33 cellular contexts compared by ENCODE assay signal in the genomic region with DNA sequence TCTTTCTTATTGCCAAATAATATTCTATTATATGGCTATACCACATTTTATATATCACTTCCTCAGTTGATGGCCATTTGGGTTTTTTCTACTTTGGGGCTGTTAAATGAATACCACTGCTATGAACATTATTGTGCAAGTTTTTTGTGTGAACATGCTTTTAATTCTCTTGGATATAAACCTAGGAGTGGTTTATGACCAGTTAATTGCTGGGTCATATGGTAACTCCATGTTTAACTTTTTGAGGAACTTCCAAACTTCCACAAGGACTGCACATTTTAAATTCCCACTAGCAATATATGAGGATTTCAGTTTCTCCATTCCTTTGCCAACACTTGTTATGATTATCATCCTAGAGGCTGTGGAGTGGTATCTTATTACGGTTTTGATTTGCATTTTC.
"Had no signal": no experiment of that assay in that cellular context is flagged by ENCODE, and none has a peak within 500 bp of the region (broad histone marks: within the 10 kb centered on the region; RNA-seq: fewer than 3 reads in every experiment).

No MANE protein-coding gene starts in this region.

- H3K4me1 ChIP-seq: ascending aorta, colonic mucosa, right atrium auricular region had no signal

- H3K27ac Mint-ChIP-seq: activated naive CD4-positive, alpha-beta T cell treated with anti-CD3 and anti-CD28 coated beads, Interleukin-2, amount 10 ng/mL, durations not matched to agents 7 days and 5 days; activated naive CD8-positive, alpha-beta T cell treated with anti-CD3 and anti-CD28 coated beads, Interleukin-2, amount 10 ng/mL, durations not matched to agents 7 days and 5 days; activated T-helper 1 cell treated with anti-CD3 and anti-CD28 coated beads, Interleukin-12 subunit alpha, Interleukin-12 subunit beta, Interleukin-2, Interleukin-4 antibody, amounts not matched to agents 30 ng/mL and 10 ng/mL and 1 ng/mL, durations not matched to agents 14 hours and 24 hours and 36 hours; memory B cell; natural killer cell; neural progenitor cell; T-helper 1 cell treated with Interleukin-12 subunit alpha and Interleukin-12 subunit beta and Interleukin-4 antibody, amounts not matched to agents 30 μg/mL and 1 μg/mL, for 36 hours had no signal

- H3K4me2 ChIP-seq: neural progenitor cell had no signal

- FAIRE-seq: endometrium, keratinocyte, TTC549, urothelium cell line had no signal

- H3K9me3 ChIP-seq: ascending aorta, colonic mucosa, esophagus squamous epithelium, right atrium auricular region, thoracic aorta had no signal

- H3K27me3 Mint-ChIP-seq: activated naive CD4-positive, alpha-beta T cell treated with anti-CD3 and anti-CD28 coated beads, Interleukin-2, amount 10 ng/mL, durations not matched to agents 7 days and 5 days; activated naive CD8-positive, alpha-beta T cell treated with anti-CD3 and anti-CD28 coated beads, Interleukin-2, amount 10 ng/mL, durations not matched to agents 7 days and 5 days; brain; memory B cell had no signal

- ATAC-seq: activated CD4-positive, CD25-positive, alpha-beta regulatory T cell treated with anti-CD3 and anti-CD28 coated beads, Interleukin-2, amount 50 U/mL, for 24 hours; natural killer cell; stimulated activated naive CD8-positive, alpha-beta T cell treated with anti-CD3 and anti-CD28 coated beads, Interleukin-15, Interleukin-2, amounts not matched to agents 100 U/mL and 50 U/mL, for 24 hours had no signal

- H2AFZ ChIP-seq: neural progenitor cell had no signal

- H3K4me1 Mint-ChIP-seq: neural progenitor cell had no signal

- H3K9me3 Mint-ChIP-seq: activated naive CD4-positive, alpha-beta T cell treated with anti-CD3 and anti-CD28 coated beads, Interleukin-2, amount 10 ng/mL, durations not matched to agents 7 days and 5 days; activated naive CD8-positive, alpha-beta T cell treated with anti-CD3 and anti-CD28 coated beads, Interleukin-2, amount 10 ng/mL, durations not matched to agents 7 days and 5 days; activated T-helper 1 cell treated with anti-CD3 and anti-CD28 coated beads, Interleukin-12 subunit alpha, Interleukin-12 subunit beta, Interleukin-2, Interleukin-4 antibody, amounts not matched to agents 30 ng/mL and 10 ng/mL and 1 ng/mL, durations not matched to agents 14 hours and 24 hours and 36 hours; brain; memory B cell; natural killer cell; neural progenitor cell; T-helper 1 cell treated with Interleukin-12 subunit alpha and Interleukin-12 subunit beta and Interleukin-4 antibody, amounts not matched to agents 30 μg/mL and 1 μg/mL, for 36 hours had no signal

- H3K27ac ChIP-seq: ascending aorta, colonic mucosa, neural progenitor cell, right atrium auricular region, thoracic aorta, VCaP had no signal

- H3K9ac ChIP-seq: neural progenitor cell had no signal

- H3K36me3 ChIP-seq: colonic mucosa, neural progenitor cell had no signal

- H3K4me3 ChIP-seq: ascending aorta, cardiac muscle cell, colonic mucosa, esophagus squamous epithelium, neural progenitor cell, right atrium auricular region, thoracic aorta had no signal

- DNase-seq: activated CD4-positive, alpha-beta T cell treated with anti-CD3 and anti-CD28 coated beads for 48 hours; activated CD4-positive, alpha-beta T cell treated with anti-CD3 and anti-CD28 coated beads, Interleukin-2, amount 50 U/mL, for 48 hours; activated CD8-positive, alpha-beta memory T cell treated with anti-CD3 and anti-CD28 coated beads for 24 hours; activated effector memory CD4-positive, alpha-beta T cell treated with anti-CD3 and anti-CD28 coated beads, Interleukin-2, amount 50 U/mL, for 16 hours; activated naive CD4-positive, alpha-beta T cell treated with anti-CD3 and anti-CD28 coated beads, Interleukin-2, amount 10 ng/mL, durations not matched to agents 7 days and 5 days; activated naive CD8-positive, alpha-beta T cell treated with anti-CD3 and anti-CD28 coated beads, Interleukin-2, amount 10 ng/mL, durations not matched to agents 7 days and 5 days; cerebellar nuclear complex; colonic mucosa; effector CD8-positive, alpha-beta T cell; esophagus squamous epithelium; head of caudate nucleus; hippocampal formation; natural killer cell; occipital lobe; stimulated activated CD4-positive, alpha-beta T cell treated with anti-CD3 and anti-CD28 coated beads, Interleukin-2, amount 100 ng/mL, for 48 hours; stimulated activated naive CD8-positive, alpha-beta T cell treated with anti-CD3 and anti-CD28 coated beads, Interleukin-15, Interleukin-2, amounts not matched to agents 100 U/mL and 50 U/mL, for 24 hours; T-helper 9 cell; trophoblast cell had no signal

- H3K27me3 ChIP-seq: ascending aorta, cardiac muscle cell, colonic mucosa, esophagus squamous epithelium, neural progenitor cell, right atrium auricular region had no signal

- H3K4me3 Mint-ChIP-seq: activated naive CD4-positive, alpha-beta T cell treated with anti-CD3 and anti-CD28 coated beads, Interleukin-2, amount 10 ng/mL, durations not matched to agents 7 days and 5 days; activated naive CD8-positive, alpha-beta T cell treated with anti-CD3 and anti-CD28 coated beads, Interleukin-2, amount 10 ng/mL, durations not matched to agents 7 days and 5 days; activated T-helper 1 cell treated with anti-CD3 and anti-CD28 coated beads, Interleukin-12 subunit alpha, Interleukin-12 subunit beta, Interleukin-2, Interleukin-4 antibody, amounts not matched to agents 30 ng/mL and 10 ng/mL and 1 ng/mL, durations not matched to agents 14 hours and 24 hours and 36 hours; brain; memory B cell; natural killer cell; neural progenitor cell; T-helper 1 cell treated with Interleukin-12 subunit alpha and Interleukin-12 subunit beta and Interleukin-4 antibody, amounts not matched to agents 30 μg/mL and 1 μg/mL, for 36 hours had no signal
